13 cellular contexts compared by ENCODE assay signal in the genomic region with DNA sequence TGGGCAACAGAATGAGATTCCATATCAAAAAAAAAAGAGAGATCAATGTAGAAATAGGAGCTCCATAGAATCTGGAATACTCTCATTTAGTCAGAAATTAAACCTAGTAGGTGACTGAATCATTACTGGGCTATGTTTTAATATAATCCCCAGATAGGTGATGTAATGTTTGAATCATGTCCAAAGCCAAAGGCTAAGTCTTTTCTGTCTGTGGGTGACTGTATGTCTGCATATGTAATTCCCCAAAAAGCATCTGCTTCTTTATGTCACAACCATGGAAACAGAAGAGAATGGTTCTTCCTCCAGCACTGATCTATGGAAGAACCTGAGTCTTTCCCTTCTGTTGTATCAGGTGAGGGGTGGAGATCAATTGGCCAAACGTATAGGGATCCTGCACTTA. TPM values are rescaled to one million over a fixed set of nuclear protein-coding genes. Genes with fewer than 3 reads are reported as not detected.
A peak's percentile ranks its signal among the peaks of the same experiment; 100 is the strongest.
DNase-seq lines count a peak whose midpoint lies in the region; FAIRE-seq and TF ChIP-seq lines count a peak whose summit lies in the region.
"Had no signal": no experiment of that assay in that cellular context is flagged by ENCODE, and none has a peak within 500 bp of the region (broad histone marks: within the 10 kb centered on the region; RNA-seq: fewer than 3 reads in every experiment).

No MANE protein-coding gene starts in this region.

- H3K36me3 Mint-ChIP-seq in activated T-helper 2 cell treated with anti-CD3 and anti-CD28 coated beads, Interferon-gamma antibody, Interleukin-2, Interleukin-4, amounts not matched to agents 10 μg/mL and 5 μg/mL and 100 μg/mL, durations not matched to agents 14 hours and 24 hours and 36 hours (ENCODE audit: low read depth): no peaks in the 10 kb centered on the region

- no peak for TF ChIP-seq CTCF in AG09309 (IDR thresholded peaks at IDR 0.05; ENCODE audit: control insufficient read depth, insufficient read depth, low read depth, low read length, missing control alignments)
- TF ChIP-seq CTCF in bronchial epithelial cell (IDR thresholded peaks at IDR 0.05; ENCODE audit: insufficient read depth, low read length, severe bottlenecking): no peak

- no peaks in the 10 kb centered on the region for H3K27me3 ChIP-seq in bronchial epithelial cell (ENCODE audit: control insufficient read depth, insufficient read depth, low read length)

- H3K4me3 Mint-ChIP-seq in activated T-helper 2 cell treated with anti-CD3 and anti-CD28 coated beads, Interferon-gamma antibody, Interleukin-2, Interleukin-4, amounts not matched to agents 10 μg/mL and 5 μg/mL and 100 μg/mL, durations not matched to agents 14 hours and 24 hours and 36 hours (ENCODE audit: low read depth): no peak overlapping the region

- intact Hi-C loops in activated T-helper 2 cell treated with anti-CD3 and anti-CD28 coated beads, Interferon-gamma antibody, Interleukin-2, Interleukin-4, amounts not matched to agents 10 μg/mL and 5 μg/mL and 100 μg/mL, durations not matched to agents 14 hours and 24 hours and 36 hours (cut with micrococcal nuclease): no loop called here

- peak; percentile 66 for DNase-seq in AG09309 (ENCODE audit: low read depth)
- DNase-seq in HTR-8/SVneo (ENCODE audit: insufficient read length, low spot score): peak; percentile 46
- peak; percentile 91 for DNase-seq in bronchial epithelial cell (ENCODE audit: low read depth)
- peak; percentile 83 for DNase-seq in kidney glomerular epithelial cell (lab: John Stamatoyannopoulos, UW)
- no peak for DNase-seq in D341Med (ENCODE audit: low spot score)
- DNase-seq in MV-4-11 (lab: John Stamatoyannopoulos, UW): no peak
- no peak for DNase-seq in NCI-H510A (lab: John Stamatoyannopoulos, UW)
- DNase-seq in activated T-helper 2 cell treated with anti-CD3 and anti-CD28 coated beads, Interferon-gamma antibody, Interleukin-2, Interleukin-4, amounts not matched to agents 10 μg/mL and 5 μg/mL and 100 μg/mL, durations not matched to agents 14 hours and 24 hours and 36 hours (ENCODE audit: low spot score): no peak
- DNase-seq: NCI-H2029 treated with DMSO at 0.1 percent for 48 hours; stimulated activated CD4-positive, alpha-beta T cell treated with anti-CD3 and anti-CD28 coated beads, Interleukin-4, amount 100 ng/mL, for 4 hours; stimulated activated naive CD4-positive, alpha-beta T cell treated with Interleukin-2 at 50 U/mL for 16 hours had no signal

- H3K36me3 ChIP-seq in bronchial epithelial cell (ENCODE audit: control insufficient read depth, insufficient read depth, low read length): no peaks in the 10 kb centered on the region

- H3K4me3 ChIP-seq in AG09309 (ENCODE audit: control insufficient read depth, low read depth, low read length) (no peak overlapping the region), bronchial epithelial cell (ENCODE audit: low read depth, low read length) (no peak overlapping the region)

- no peaks in the 10 kb centered on the region for H3K9me3 Mint-ChIP-seq in activated T-helper 2 cell treated with anti-CD3 and anti-CD28 coated beads, Interferon-gamma antibody, Interleukin-2, Interleukin-4, amounts not matched to agents 10 μg/mL and 5 μg/mL and 100 μg/mL, durations not matched to agents 14 hours and 24 hours and 36 hours

- no peak overlapping the region for H3K27ac Mint-ChIP-seq in activated T-helper 2 cell treated with anti-CD3 and anti-CD28 coated beads, Interferon-gamma antibody, Interleukin-2, Interleukin-4, amounts not matched to agents 10 μg/mL and 5 μg/mL and 100 μg/mL, durations not matched to agents 14 hours and 24 hours and 36 hours

- FAIRE-seq in HTR-8/SVneo (lab: Jason Lieb, UNC): no peak
- no peak for FAIRE-seq in bronchial epithelial cell (lab: Jason Lieb, UNC)
- FAIRE-seq: endometrium had no signal

- H3K4me1 Mint-ChIP-seq in activated T-helper 2 cell treated with anti-CD3 and anti-CD28 coated beads, Interferon-gamma antibody, Interleukin-2, Interleukin-4, amounts not matched to agents 10 μg/mL and 5 μg/mL and 100 μg/mL, durations not matched to agents 14 hours and 24 hours and 36 hours (ENCODE audit: low read depth): peaks cover 12% of the 10 kb centered on the region

- H3K27me3 Mint-ChIP-seq in activated T-helper 2 cell treated with anti-CD3 and anti-CD28 coated beads, Interferon-gamma antibody, Interleukin-2, Interleukin-4, amounts not matched to agents 10 μg/mL and 5 μg/mL and 100 μg/mL, durations not matched to agents 14 hours and 24 hours and 36 hours (ENCODE audit: low read depth): peaks cover 31% of the 10 kb centered on the region

RNA-seq across cellular contexts. Expression of gene LAMC2, which starts 5.8 kb away (rescaled TPM):
- total RNA-seq in bronchial epithelial cell: 1,014 and 1,840 TPM in 2 replicates
- not detected in 2 replicates for total RNA-seq in activated T-helper 2 cell treated with anti-CD3 and anti-CD28 coated beads, Interferon-gamma antibody, Interleukin-2, Interleukin-4, amounts not matched to agents 10 μg/mL and 5 μg/mL and 100 μg/mL, durations not matched to agents 14 hours and 24 hours and 36 hours
- total RNA-seq: mononuclear cell had no signal

Comparison
In these comparisons a context has a peak if more than half of its experiments do, and no peak if none do; other contexts are left out.
1. DNase-seq: peak in AG09309 (single experiment), HTR-8/SVneo (single experiment), bronchial epithelial cell (single experiment) and kidney glomerular epithelial cell (single experiment); none in D341Med (single experiment), MV-4-11 (single experiment), NCI-H510A (single experiment) and activated T-helper 2 cell treated with anti-CD3 and anti-CD28 coated beads, Interferon-gamma antibody, Interleukin-2, Interleukin-4, amounts not matched to agents 10 μg/mL and 5 μg/mL and 100 μg/mL, durations not matched to agents 14 hours and 24 hours and 36 hours (single experiment).
2. RNA of gene LAMC2, which starts 5.8 kb away (total RNA-seq): 1,014 to 1,840 TPM in bronchial epithelial cell; not detected in activated T-helper 2 cell treated with anti-CD3 and anti-CD28 coated beads, Interferon-gamma antibody, Interleukin-2, Interleukin-4, amounts not matched to agents 10 μg/mL and 5 μg/mL and 100 μg/mL, durations not matched to agents 14 hours and 24 hours and 36 hours; every median in the first group is over 1,000 times any median in the second.